Comparison of ENCODE assay signal across 15 cellular contexts in genomic region chr18:74139414-74139813, GRCh38. TPM values are rescaled to one million over a fixed set of nuclear protein-coding genes. Genes with fewer than 3 reads are reported as not detected.
A peak's percentile ranks its signal among the peaks of the same experiment; 100 is the strongest.
DNase-seq lines count a peak whose midpoint lies in the region; ATAC-seq and TF ChIP-seq lines count a peak whose summit lies in the region.
"Had no signal": no experiment of that assay in that cellular context is flagged by ENCODE, and none has a peak within 500 bp of the region (broad histone marks: within the 10 kb centered on the region; RNA-seq: fewer than 3 reads in every experiment).

No MANE protein-coding gene starts in this region.

- H3K36me3 Mint-ChIP-seq in activated T-cell treated with anti-CD3 and anti-CD28 coated beads, Interleukin-2, amount 50 U/mL, for 4 hours (ENCODE audit: insufficient read depth): no peaks in the 10 kb centered on the region
- H3K36me3 Mint-ChIP-seq in stimulated activated naive CD8-positive, alpha-beta T cell treated with anti-CD3 and anti-CD28 coated beads, Interleukin-15, Interleukin-2, amounts not matched to agents 100 ng/mL and 50 ng/mL, for 24 hours (ENCODE audit: low read depth): no peaks in the 10 kb centered on the region
- H3K36me3 Mint-ChIP-seq: T-cell had no signal

- peaks cover 26% of the 10 kb centered on the region for H3K4me1 Mint-ChIP-seq in activated T-cell treated with anti-CD3 and anti-CD28 coated beads, Interleukin-2, amount 50 U/mL, for 4 hours (ENCODE audit: low read depth)
- peaks cover 43% of the 10 kb centered on the region for H3K4me1 Mint-ChIP-seq in stimulated activated naive CD8-positive, alpha-beta T cell treated with anti-CD3 and anti-CD28 coated beads, Interleukin-15, Interleukin-2, amounts not matched to agents 100 ng/mL and 50 ng/mL, for 24 hours (ENCODE audit: low read depth)
- H3K4me1 Mint-ChIP-seq: T-cell had no signal

- no peak overlapping the region for H3K4me3 Mint-ChIP-seq in activated T-cell treated with anti-CD3 and anti-CD28 coated beads, Interleukin-2, amount 50 U/mL, for 4 hours
- peak overlapping the region; percentile 61 for H3K4me3 Mint-ChIP-seq in stimulated activated naive CD8-positive, alpha-beta T cell treated with anti-CD3 and anti-CD28 coated beads, Interleukin-15, Interleukin-2, amounts not matched to agents 100 ng/mL and 50 ng/mL, for 24 hours
- H3K4me3 Mint-ChIP-seq: effector memory CD8-positive, alpha-beta T cell; T-cell had no signal

- no peak overlapping the region for H3K4me3 ChIP-seq in astrocyte of the spinal cord (ENCODE audit: low read depth, low read length)
- H3K4me3 ChIP-seq: lung had no signal

- no peak for TF ChIP-seq CTCF in astrocyte of the spinal cord (IDR thresholded peaks at IDR 0.05; ENCODE audit: low read depth, low read length)

- in situ Hi-C loops in astrocyte of the spinal cord (cut with HindIII; ENCODE audit: low sequenced_read_pairs): no loop called here

- H3K9me3 Mint-ChIP-seq in activated T-cell treated with anti-CD3 and anti-CD28 coated beads, Interleukin-2, amount 50 U/mL, for 4 hours: no peaks in the 10 kb centered on the region
- H3K9me3 Mint-ChIP-seq in stimulated activated naive CD8-positive, alpha-beta T cell treated with anti-CD3 and anti-CD28 coated beads, Interleukin-15, Interleukin-2, amounts not matched to agents 100 ng/mL and 50 ng/mL, for 24 hours: no peaks in the 10 kb centered on the region
- H3K9me3 Mint-ChIP-seq: effector memory CD8-positive, alpha-beta T cell; T-cell had no signal

- H3K27ac Mint-ChIP-seq in stimulated activated naive CD8-positive, alpha-beta T cell treated with anti-CD3 and anti-CD28 coated beads, Interleukin-15, Interleukin-2, amounts not matched to agents 100 ng/mL and 50 ng/mL, for 24 hours: peak overlapping the region; percentile 88
- H3K27ac Mint-ChIP-seq: effector memory CD8-positive, alpha-beta T cell; T-cell had no signal

- peak; percentile 58 to 59 for ATAC-seq in activated T-cell treated with anti-CD3 and anti-CD28 coated beads, Interleukin-2, amount 50 U/mL, for 4 hours
- ATAC-seq in HG03432 (IDR thresholded peaks at IDR 0.05; ENCODE audit: unreplicated experiment) (peak; percentile 39), GM18861 (IDR thresholded peaks at IDR 0.05; ENCODE audit: unreplicated experiment) (no peak)
- ATAC-seq: effector memory CD8-positive, alpha-beta T cell; sciatic nerve; T-cell had no signal

- peaks cover 2% of the 10 kb centered on the region for H3K27me3 Mint-ChIP-seq in activated T-cell treated with anti-CD3 and anti-CD28 coated beads, Interleukin-2, amount 50 U/mL, for 4 hours (ENCODE audit: low read depth)
- H3K27me3 Mint-ChIP-seq in stimulated activated naive CD8-positive, alpha-beta T cell treated with anti-CD3 and anti-CD28 coated beads, Interleukin-15, Interleukin-2, amounts not matched to agents 100 ng/mL and 50 ng/mL, for 24 hours: peaks cover 3% of the 10 kb centered on the region

- DNase-seq in activated T-cell treated with anti-CD3 and anti-CD28 coated beads, Interleukin-2, amount 50 U/mL, for 4 hours: no peak
- DNase-seq in activated T-cell treated with anti-CD3 and anti-CD28 coated beads, Interleukin-2, amount 50 U/mL, for 1 hour: no peak
- peak; percentile 16 for DNase-seq in astrocyte of the spinal cord (ENCODE audit: low read depth, low spot score)
- DNase-seq in DMS 273 (lab: John Stamatoyannopoulos, UW; ENCODE audit: unreplicated experiment): no peak
- no peak for DNase-seq in NCI-H1930 (lab: John Stamatoyannopoulos, UW)
- DNase-seq: effector memory CD8-positive, alpha-beta T cell; NCI-H2029 treated with DMSO at 0.1 percent for 48 hours; NCI-H69; T-cell had no signal

RNA-seq across cellular contexts. Expression of gene FBXO15, which starts 8.2 kb away (rescaled TPM):
- total RNA-seq in activated T-cell treated with anti-CD3 and anti-CD28 coated beads, Interleukin-2, amount 50 U/mL, for 4 hours: 1 to 10 TPM in 2 of 3 donors, under 1 TPM in 1; 0.71 to 1.2 (median 1.2) TPM
- total RNA-seq: bronchial epithelial cell had no signal

RNA-seq across cellular contexts. Expression of gene TIMM21, which starts 8.9 kb away (rescaled TPM):
- 10 to 100 TPM; 52.3 to 64.2 (median 56.5) TPM for total RNA-seq in activated T-cell treated with anti-CD3 and anti-CD28 coated beads, Interleukin-2, amount 50 U/mL, for 4 hours
